1 cellular context compared by ENCODE assay signal in genomic region chr17:28720247-28720996, GRCh38.
A peak's percentile ranks its signal among the peaks of the same experiment; 100 is the strongest.
TF ChIP-seq lines count a peak whose summit lies in the region.

No MANE protein-coding gene starts in this region.

TF ChIP-seq in HEK293, 187 proteins besides CTCF, POLR2A, EP300 and RAD21 (continued from another document):
- TF ChIP-seq ZNF18 (tag by site-specific recombination; IDR thresholded peaks at IDR 0.05), result 0 out of 2 replicates have a peak, but pooled peaks have one; percentile 4
- 0 out of 2 replicates have a peak, but pooled peaks have one; percentile 11 for TF ChIP-seq ZNF843 (tag by site-specific recombination; IDR thresholded peaks at IDR 0.05)
- no peak for TF ChIP-seq ZNF585B (tag by site-specific recombination; IDR thresholded peaks at IDR 0.05)
- 0 out of 2 replicates have a peak, but pooled peaks have one; percentile 1 for TF ChIP-seq ZNF138 (tag by site-specific recombination; IDR thresholded peaks at IDR 0.05; ENCODE audit: borderline replicate concordance)
- 0 out of 2 replicates have a peak, but pooled peaks have one; percentile 2 for TF ChIP-seq ZNF341 (tag by site-specific recombination; IDR thresholded peaks at IDR 0.05; ENCODE audit: low read depth)
- TF ChIP-seq ZNF248 (tag by site-specific recombination; IDR thresholded peaks at IDR 0.05), result no peak
- TF ChIP-seq SCRT2 (tag by site-specific recombination; IDR thresholded peaks at IDR 0.05), result 0 out of 2 replicates have a peak, but pooled peaks have one; percentile 38
- TF ChIP-seq OVOL3 (tag by site-specific recombination; IDR thresholded peaks at IDR 0.05), result 0 out of 2 replicates have a peak, but pooled peaks have one; percentile 8
